Comparison of ENCODE assay signal across 1 cellular context in genomic region chr16:67226804-67227566, GRCh38.
TF ChIP-seq lines count a peak whose summit lies in the region.

Gene TMEM208 (plus strand): TSS chr16:67227130. CDS start chr16:67227219, 89 bp downstream.

TF ChIP-seq in K562, 482 proteins besides CTCF, POLR2A, EP300 and RAD21 (continued from another document and continues in another):
- TF ChIP-seq RREB1 (CRISPR knock-in tag; IDR thresholded peaks at IDR 0.05) (no peak), MEF2A (IDR thresholded peaks at IDR 0.05; ENCODE audit: control insufficient read depth, low read depth, low read length) (no peak), ZBTB9 (CRISPR knock-in tag; IDR thresholded peaks at IDR 0.05) (no peak), HMG20A (CRISPR knock-in tag; conservative IDR thresholded peaks at IDR 0.05) (no peak), NR3C1 (CRISPR knock-in tag; IDR thresholded peaks at IDR 0.05) (no peak), MTA3 (IDR thresholded peaks at IDR 0.05; ENCODE audit: borderline replicate concordance) (0 out of 2 replicates have a peak, but pooled peaks have one; percentile 50), HDAC8 (tag; IDR thresholded peaks at IDR 0.05) (no peak), ZNF57 (CRISPR knock-in tag; IDR thresholded peaks at IDR 0.05) (no peak), ZNF584 (CRISPR knock-in tag; IDR thresholded peaks at IDR 0.05; ENCODE audit: low read depth) (no peak), NCOA1 (IDR thresholded peaks at IDR 0.05; ENCODE audit: low read depth) (no peak), SRSF1 (IDR thresholded peaks at IDR 0.05; ENCODE audit: low read depth, low read length) (no peak), RBM22 (IDR thresholded peaks at IDR 0.05; ENCODE audit: low read depth, low read length, poor library complexity, severe bottlenecking) (no peak), SMARCE1 (IDR thresholded peaks at IDR 0.05) (no peak), ATF1 (CRISPR knock-in tag; IDR thresholded peaks at IDR 0.05) (peak; percentile 99), ATF1 (tag; IDR thresholded peaks at IDR 0.05) (peak; percentile 100), RBM25 (IDR thresholded peaks at IDR 0.05; ENCODE audit: low read depth, low read length, severe bottlenecking) (no peak), NKRF (IDR thresholded peaks at IDR 0.05; ENCODE audit: borderline replicate concordance) (peak; percentile 99), HDAC2 (IDR thresholded peaks at IDR 0.05) (peak; percentile 87), ZBTB11 (CRISPR knock-in tag; IDR thresholded peaks at IDR 0.05) (peak in 2 of 3 experiments; percentile 41 to 89; a peak in 4 of 6 replicates), ATF3 (IDR thresholded peaks at IDR 0.05) (no peak), ATF3 (CRISPR knock-in tag; conservative IDR thresholded peaks at IDR 0.05) (0 out of 2 replicates have a peak, but pooled peaks have one; percentile 3), ZNF740 (CRISPR knock-in tag; IDR thresholded peaks at IDR 0.05) (peak; percentile 56; the same call in 1 of the 2 replicates), ZNF740 (tag; IDR thresholded peaks at IDR 0.05) (no peak), ILK (tag; IDR thresholded peaks at IDR 0.05; ENCODE audit: borderline replicate concordance, low read depth) (no peak), HBP1 (CRISPR knock-in tag; IDR thresholded peaks at IDR 0.05) (no peak), TRIM28 (IDR thresholded peaks at IDR 0.05) (0 out of 2 replicates have a peak, but pooled peaks have one; percentile 24), TEAD2 (tag; IDR thresholded peaks at IDR 0.05) (no peak), ZNF212 (CRISPR knock-in tag; IDR thresholded peaks at IDR 0.05) (no peak), FOS (IDR thresholded peaks at IDR 0.05; ENCODE audit: extremely low read depth, insufficient read length) (no peak), HDAC3 (IDR thresholded peaks at IDR 0.05; ENCODE audit: borderline replicate concordance, partially characterized antibody) (no peak), SRSF3 (IDR thresholded peaks at IDR 0.05; ENCODE audit: insufficient read depth, low read length) (no peak), MYBL2 (IDR thresholded peaks at IDR 0.05; ENCODE audit: low read depth) (no peak), MYBL2 (CRISPR knock-in tag; IDR thresholded peaks at IDR 0.05; ENCODE audit: borderline replicate concordance) (no peak), NCOA6 (IDR thresholded peaks at IDR 0.05) (no peak), IRF2 (CRISPR knock-in tag; IDR thresholded peaks at IDR 0.05) (no peak), ZNF644 (tag; IDR thresholded peaks at IDR 0.05; ENCODE audit: low read depth) (no peak), ZNF592 (IDR thresholded peaks at IDR 0.05) (no peak), KHSRP (IDR thresholded peaks at IDR 0.05) (peak; percentile 90), HIVEP1 (CRISPR knock-in tag; IDR thresholded peaks at IDR 0.05) (no peak), SETDB1 (IDR thresholded peaks at IDR 0.05; ENCODE audit: low read length) (no peak), ZNF184 (CRISPR knock-in tag; IDR thresholded peaks at IDR 0.05) (no peak), PTTG1 (tag; IDR thresholded peaks at IDR 0.05; ENCODE audit: low read depth) (no peak), NBN (IDR thresholded peaks at IDR 0.05; ENCODE audit: low read depth) (peak; percentile 85; the same call in 1 of the 2 replicates), MCM7 (IDR thresholded peaks at IDR 0.05) (no peak), SMAD1 (IDR thresholded peaks at IDR 0.05; ENCODE audit: low read depth, low read length, partially characterized antibody) (peak; percentile 38), MYNN (IDR thresholded peaks at IDR 0.05) (no peak), MYNN (CRISPR knock-in tag; IDR thresholded peaks at IDR 0.05) (no peak), POLR3G (IDR thresholded peaks at IDR 0.05; ENCODE audit: extremely low read depth, insufficient read length, insufficient replicate concordance) (no peak)
